Comparison of ENCODE assay signal across 8 cellular contexts in genomic region chr5:134289509-134290113, GRCh38.
DNase-seq lines count a peak whose midpoint lies in the region; ATAC-seq, FAIRE-seq and TF ChIP-seq lines count a peak whose summit lies in the region.

No MANE protein-coding gene starts in this region.

- no peaks in the 10 kb centered on the region for H3K36me3 ChIP-seq in HEK293 (ENCODE audit: control insufficient read depth in 2 of 2, insufficient read depth in 1 of 2, low read length in 2 of 2)

- H3K4me3 ChIP-seq in HEK293 (ENCODE audit: low read depth, low read length) (no peak overlapping the region), fibroblast of the aortic adventitia (ENCODE audit: low read depth, low read length) (no peak overlapping the region)

- no peaks in the 10 kb centered on the region for H3K9me3 ChIP-seq in HEK293 (ENCODE audit: control insufficient read depth, insufficient read depth, low read depth, low read length)

- CTCF ChIA-PET in HEK293 (lab: Yijun Ruan, JAX) = interaction anchor here (0.6 to 3.5 kb wide), 32 partner anchors 9 to 297 kb away, joined by 3 to 92 read pairs (median 5); no protein-coding TSS in a partner anchor

- no peaks in the 10 kb centered on the region for H3K4me1 ChIP-seq in HEK293 (ENCODE audit: control insufficient read depth, insufficient read depth, low read length)

- POLR2A ChIA-PET in HEK293 (lab: Yijun Ruan, JAX) = interaction anchor here (1.3 to 1.5 kb wide), 2 partner anchors 64 to 113 kb away, joined by 3 to 12 read pairs; partner anchors contain the start of gene SKP1

- FAIRE-seq in urothelium cell line (lab: Jason Lieb, UNC) = no peak

- peaks cover 3% of the 10 kb centered on the region for H3K27me3 Mint-ChIP-seq in activated T-cell treated with anti-CD3 and anti-CD28 coated beads, Interleukin-2, amount 50 U/mL, for 4 hours (ENCODE audit: low read depth)
- peaks cover 3% of the 10 kb centered on the region for H3K27me3 Mint-ChIP-seq in neural crest cell (ENCODE audit: low read depth)

- peaks cover 14% of the 10 kb centered on the region for H3K9me3 Mint-ChIP-seq in activated T-cell treated with anti-CD3 and anti-CD28 coated beads, Interleukin-2, amount 50 U/mL, for 4 hours
- H3K9me3 Mint-ChIP-seq in neural crest cell = peaks cover 7% of the 10 kb centered on the region

- H3K4me1 Mint-ChIP-seq in activated T-cell treated with anti-CD3 and anti-CD28 coated beads, Interleukin-2, amount 50 U/mL, for 4 hours (ENCODE audit: low read depth) = peaks cover 2% of the 10 kb centered on the region
- H3K4me1 Mint-ChIP-seq in neural crest cell = no peaks in the 10 kb centered on the region

- DNase-seq in COLO668 (lab: John Stamatoyannopoulos, UW; ENCODE audit: unreplicated experiment) = peak; percentile 33
- DNase-seq in NCI-H774 (lab: John Stamatoyannopoulos, UW) = peak; percentile 30
- peak; percentile 28 for DNase-seq in activated T-cell treated with anti-CD3 and anti-CD28 coated beads, Interleukin-2, amount 50 U/mL, for 4 hours
- peak; percentile 89 for DNase-seq in fibroblast of the aortic adventitia (ENCODE audit: low read depth)
- DNase-seq in neural crest cell (ENCODE audit: low read depth, low spot score) = peak; percentile 44
- DNase-seq in urothelium cell line (ENCODE audit: low spot score) = peak; percentile 52

- no peak overlapping the region for H3K27ac ChIP-seq in HEK293 (ENCODE audit: extremely low read depth, low read depth, low read length)

- TF ChIP-seq CTCF in HEK293 (tag by site-specific recombination; IDR thresholded peaks at IDR 0.05) (peak; percentile 83), fibroblast of the aortic adventitia (IDR thresholded peaks at IDR 0.05; ENCODE audit: insufficient read depth, low read length) (peak; percentile 66), neural crest cell (conservative IDR thresholded peaks at IDR 0.05) (peak; percentile 88)

- no peak overlapping the region for H3K27ac Mint-ChIP-seq in neural crest cell (ENCODE audit: unreplicated experiment)

- ATAC-seq in activated T-cell treated with anti-CD3 and anti-CD28 coated beads, Interleukin-2, amount 50 U/mL, for 4 hours = peak; percentile 69 to 76
- ATAC-seq in GM21423 (IDR thresholded peaks at IDR 0.05; ENCODE audit: unreplicated experiment) = no peak

- H3K36me3 Mint-ChIP-seq in activated T-cell treated with anti-CD3 and anti-CD28 coated beads, Interleukin-2, amount 50 U/mL, for 4 hours (ENCODE audit: insufficient read depth) = no peaks in the 10 kb centered on the region
- peaks cover 6% of the 10 kb centered on the region for H3K36me3 Mint-ChIP-seq in neural crest cell (ENCODE audit: low read depth)

- no peak overlapping the region for H3K4me3 Mint-ChIP-seq in activated T-cell treated with anti-CD3 and anti-CD28 coated beads, Interleukin-2, amount 50 U/mL, for 4 hours
- no peak overlapping the region for H3K4me3 Mint-ChIP-seq in neural crest cell

TF ChIP-seq in HEK293, 187 proteins besides CTCF, POLR2A, EP300 and RAD21:
- no peak for TF ChIP-seq ZNF366 (tag by site-specific recombination; conservative IDR thresholded peaks at IDR 0.05)
- TF ChIP-seq ZSCAN16 (tag by site-specific recombination; IDR thresholded peaks at IDR 0.05) = no peak
- TF ChIP-seq PRDM10 (tag by site-specific recombination; IDR thresholded peaks at IDR 0.05) = peak; percentile 58; the same call in 1 of the 2 replicates
- TF ChIP-seq ZNF548 (tag by site-specific recombination; IDR thresholded peaks at IDR 0.05) = no peak
- TF ChIP-seq ZSCAN18 (tag by site-specific recombination; IDR thresholded peaks at IDR 0.05) = no peak
- 0 out of 2 replicates have a peak, but pooled peaks have one; percentile 64 for TF ChIP-seq ZNF660 (tag by site-specific recombination; IDR thresholded peaks at IDR 0.05)
- TF ChIP-seq ZNF133 (tag by site-specific recombination; IDR thresholded peaks at IDR 0.05) = no peak
- no peak for TF ChIP-seq ZNF148 (tag by site-specific recombination; IDR thresholded peaks at IDR 0.05; ENCODE audit: borderline replicate concordance)
- TF ChIP-seq ZNF155 (tag by site-specific recombination; IDR thresholded peaks at IDR 0.05) = no peak
- 0 out of 2 replicates have a peak, but pooled peaks have one; percentile 47 for TF ChIP-seq ZNF2 (tag by site-specific recombination; IDR thresholded peaks at IDR 0.05)
- 0 out of 2 replicates have a peak, but pooled peaks have one; percentile 54 for TF ChIP-seq ZNF561 (tag by site-specific recombination; IDR thresholded peaks at IDR 0.05; ENCODE audit: borderline replicate concordance)
- TF ChIP-seq SCRT2 (tag by site-specific recombination; IDR thresholded peaks at IDR 0.05) = no peak
- no peak for TF ChIP-seq ZBTB21 (tag by site-specific recombination; IDR thresholded peaks at IDR 0.05)
- peak; percentile 73 for TF ChIP-seq ZNF654 (tag by site-specific recombination; IDR thresholded peaks at IDR 0.05; ENCODE audit: low read depth)
- no peak for TF ChIP-seq ZBTB48 (tag by site-specific recombination; IDR thresholded peaks at IDR 0.05)
- TF ChIP-seq KLF9 (tag by site-specific recombination; IDR thresholded peaks at IDR 0.05; ENCODE audit: low read depth) = no peak
- TF ChIP-seq OSR2 (tag by site-specific recombination; IDR thresholded peaks at IDR 0.05) = no peak

Comparison
In these comparisons a context has a peak if more than half of its experiments do, and no peak if none do; other contexts are left out.
1. DNase-seq: peak in every context shown above with its lines; median percentile 89 in fibroblast of the aortic adventitia; 52 in urothelium cell line; 44 in neural crest cell; 33 in COLO668; 30 in NCI-H774; 28 in activated T-cell treated with anti-CD3 and anti-CD28 coated beads, Interleukin-2, amount 50 U/mL, for 4 hours.